8 cellular contexts compared by ENCODE assay signal in the genomic region with DNA sequence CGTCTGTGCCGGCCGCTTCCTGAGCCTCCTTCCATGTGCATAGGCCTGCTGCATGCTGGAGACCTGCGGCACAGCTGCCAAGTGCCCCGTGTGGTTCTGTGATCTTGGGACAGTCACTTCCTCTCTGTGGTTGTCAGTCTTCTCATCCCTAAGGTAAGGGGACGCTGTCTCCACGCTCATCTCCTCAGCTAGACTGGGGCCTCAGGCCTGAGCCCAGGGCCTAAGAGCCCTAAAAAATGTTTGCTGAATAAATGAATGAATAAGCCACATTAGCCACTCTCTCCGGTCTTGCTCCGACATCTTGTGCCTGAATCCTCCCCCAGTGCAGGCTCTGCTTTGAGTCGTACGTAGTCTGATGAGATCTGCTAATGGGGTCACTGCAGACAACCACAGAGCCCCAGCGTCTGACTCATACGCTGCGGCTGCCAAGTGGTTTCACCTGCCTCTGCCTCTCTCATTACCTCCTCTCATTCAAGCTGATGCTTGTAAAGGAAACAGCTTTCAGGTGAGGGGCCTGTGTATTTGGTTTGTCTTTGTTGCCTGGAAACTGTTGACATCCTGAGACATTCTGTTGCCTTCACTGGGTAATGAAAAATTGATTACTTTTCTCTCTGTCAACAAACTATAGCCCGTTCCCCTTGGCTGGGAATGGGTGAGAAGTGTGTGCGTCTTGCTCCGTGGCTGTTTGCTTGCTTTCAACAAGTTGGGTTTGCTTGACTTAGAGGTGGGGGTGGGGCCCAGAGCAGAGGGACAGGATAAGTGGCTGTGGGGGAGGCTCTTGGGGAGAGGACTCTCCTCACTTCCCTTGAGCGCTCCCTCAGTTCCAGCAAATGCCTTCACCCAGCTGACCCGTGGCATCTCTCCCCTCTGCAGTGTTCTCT. TPM values are rescaled to one million over a fixed set of nuclear protein-coding genes. Genes with fewer than 3 reads are reported as not detected.
DNase-seq lines count a peak whose midpoint lies in the region; ATAC-seq lines count a peak whose summit lies in the region.

No MANE protein-coding gene starts in this region.

- ATAC-seq in GM19463 (IDR thresholded peaks at IDR 0.05; ENCODE audit: unreplicated experiment): peak; percentile 84
- ATAC-seq in activated CD8-positive, alpha-beta T cell treated with anti-CD3 and anti-CD28 coated beads, Interleukin-2, amount 10 ng/mL, durations not matched to agents 7 days and 5 days: peak; percentile 95
- ATAC-seq in HG02870 (IDR thresholded peaks at IDR 0.05; ENCODE audit: unreplicated experiment): no peak

- POLR2A ChIA-PET in activated CD8-positive, alpha-beta T cell treated with anti-CD3 and anti-CD28 coated beads, Interleukin-2, amount 10 ng/mL, durations not matched to agents 7 days and 5 days (lab: Charles Lee): interaction anchor here (0.8 to 3.7 kb wide), 7 partner anchors 11 to 1023 kb away, joined by 3 to 36 read pairs (median 3); a partner anchor contains a TSS

- H3K4me1 Mint-ChIP-seq in activated CD8-positive, alpha-beta T cell treated with anti-CD3 and anti-CD28 coated beads, Interleukin-2, amount 10 ng/mL, durations not matched to agents 7 days and 5 days (ENCODE audit: low read depth): peaks cover 39% of the 10 kb centered on the region

- H3K4me1 ChIP-seq in endocrine pancreas (ENCODE audit: control insufficient read depth, insufficient read depth, low read length): peaks cover 12% of the 10 kb centered on the region

- H3K4me3 ChIP-seq in endocrine pancreas (ENCODE audit: control insufficient read depth, insufficient read depth, low read length) (peak overlapping the region; percentile 31), skin epidermis (no peak overlapping the region)

- H3K4me3 Mint-ChIP-seq in activated CD8-positive, alpha-beta T cell treated with anti-CD3 and anti-CD28 coated beads, Interleukin-2, amount 10 ng/mL, durations not matched to agents 7 days and 5 days: peak overlapping the region; percentile 59

- no peaks in the 10 kb centered on the region for H3K9me3 Mint-ChIP-seq in activated CD8-positive, alpha-beta T cell treated with anti-CD3 and anti-CD28 coated beads, Interleukin-2, amount 10 ng/mL, durations not matched to agents 7 days and 5 days (ENCODE audit: insufficient read depth)

- H3K36me3 ChIP-seq in endocrine pancreas (ENCODE audit: control insufficient read depth, insufficient read depth, low read length): no peaks in the 10 kb centered on the region

- no peak overlapping the region for H3K9ac ChIP-seq in endocrine pancreas (ENCODE audit: control insufficient read depth, insufficient read depth, low read length)

- peak; percentile 50 for DNase-seq in NCI-H2227 treated with DMSO at 0.1 percent for 48 hours (lab: John Stamatoyannopoulos, UW)
- peak; percentile 93 for DNase-seq in activated CD8-positive, alpha-beta T cell treated with anti-CD3 and anti-CD28 coated beads, Interleukin-2, amount 10 ng/mL, durations not matched to agents 7 days and 5 days
- DNase-seq in UCSD-AML1 (lab: John Stamatoyannopoulos, UW; ENCODE audit: unreplicated experiment): no peak
- no peak for DNase-seq in HuH-7.5 (ENCODE audit: low spot score)

- H3K27ac ChIP-seq in skin epidermis: peak overlapping the region in 14 of 21 experiments; percentile 2 to 79 (median 60)

- CTCF ChIA-PET in activated CD8-positive, alpha-beta T cell treated with anti-CD3 and anti-CD28 coated beads, Interleukin-2, amount 10 ng/mL, durations not matched to agents 7 days and 5 days (lab: Charles Lee): interaction anchor here (0.8 to 5.8 kb wide), 8 partner anchors 9 to 816 kb away, joined by 3 to 41 read pairs (median 4); a partner anchor contains a TSS

- H3K9me3 ChIP-seq in endocrine pancreas (ENCODE audit: control insufficient read depth, low read length): no peaks in the 10 kb centered on the region

- no peaks in the 10 kb centered on the region for H3K36me3 Mint-ChIP-seq in activated CD8-positive, alpha-beta T cell treated with anti-CD3 and anti-CD28 coated beads, Interleukin-2, amount 10 ng/mL, durations not matched to agents 7 days and 5 days (ENCODE audit: low read depth)

- peaks cover 28% of the 10 kb centered on the region for H3K27me3 Mint-ChIP-seq in activated CD8-positive, alpha-beta T cell treated with anti-CD3 and anti-CD28 coated beads, Interleukin-2, amount 10 ng/mL, durations not matched to agents 7 days and 5 days (ENCODE audit: low read depth)

- no peaks in the 10 kb centered on the region for H3K27me3 ChIP-seq in endocrine pancreas (ENCODE audit: control insufficient read depth, insufficient read depth, low read length)

- H3K27ac Mint-ChIP-seq in activated CD8-positive, alpha-beta T cell treated with anti-CD3 and anti-CD28 coated beads, Interleukin-2, amount 10 ng/mL, durations not matched to agents 7 days and 5 days: peak overlapping the region; percentile 92

RNA-seq across cellular contexts. Expression of a gene that starts 15.9 kb away (rescaled TPM):
- total RNA-seq in activated CD8-positive, alpha-beta T cell treated with anti-CD3 and anti-CD28 coated beads, Interleukin-2, amount 10 ng/mL, durations not matched to agents 7 days and 5 days: 1,000 to 10,000 TPM; 1,664 to 1,767 TPM

RNA-seq across cellular contexts. Expression of a gene that starts 54.3 kb away (rescaled TPM):
- 10 to 100 TPM; 80.7 to 87.9 TPM for total RNA-seq in activated CD8-positive, alpha-beta T cell treated with anti-CD3 and anti-CD28 coated beads, Interleukin-2, amount 10 ng/mL, durations not matched to agents 7 days and 5 days

Comparison
In these comparisons a context has a peak if more than half of its experiments do, and no peak if none do; other contexts are left out.
1. DNase-seq: peak in NCI-H2227 treated with DMSO at 0.1 percent for 48 hours (single experiment) and activated CD8-positive, alpha-beta T cell treated with anti-CD3 and anti-CD28 coated beads, Interleukin-2, amount 10 ng/mL, durations not matched to agents 7 days and 5 days (single experiment); none in UCSD-AML1 (single experiment) and HuH-7.5 (single experiment).